Comparison of ENCODE assay signal across 10 cellular contexts in the genomic region with DNA sequence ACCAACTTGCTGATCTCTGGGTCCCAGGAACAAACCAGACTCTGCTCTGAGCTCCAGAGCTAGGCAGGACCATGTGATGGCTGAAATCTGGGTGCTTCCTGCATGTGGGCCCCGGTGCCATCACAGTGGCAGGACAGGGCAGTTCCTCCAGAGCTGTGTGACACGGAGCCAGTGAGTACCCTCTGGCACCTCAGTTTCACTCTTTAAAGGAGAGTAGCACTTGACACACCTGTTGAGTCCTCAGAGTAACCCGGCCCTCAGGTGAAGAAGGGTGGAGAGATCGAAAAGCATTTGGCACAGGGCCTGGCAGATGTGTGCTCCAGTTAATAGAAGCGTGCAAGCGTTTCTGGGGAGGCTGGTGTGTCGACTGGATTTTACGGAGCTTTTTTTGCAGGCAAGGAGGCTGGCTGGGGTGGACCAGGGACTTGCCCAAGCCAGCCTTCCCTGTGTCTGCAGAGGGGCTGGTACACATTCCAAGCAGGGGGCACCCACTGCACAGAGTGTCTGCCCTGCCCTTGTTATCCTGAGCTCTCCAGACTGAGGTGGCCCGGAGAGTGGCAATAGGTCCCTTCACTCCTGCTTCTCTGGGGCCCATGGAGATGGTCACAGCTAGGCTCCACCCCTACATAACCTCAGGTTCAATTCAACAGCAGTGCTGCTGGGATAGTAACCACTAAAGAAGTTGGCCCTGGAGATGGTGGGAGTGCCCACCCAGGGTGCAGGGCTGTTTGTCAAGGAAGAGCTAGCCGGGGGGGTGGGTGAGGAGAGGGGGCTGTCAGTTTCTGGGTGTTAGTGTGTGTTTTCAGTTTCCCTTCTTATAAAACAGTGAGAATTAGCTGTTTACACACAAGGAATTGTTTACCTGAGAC. TPM values are rescaled to one million over a fixed set of nuclear protein-coding genes. Genes with fewer than 3 reads are reported as not detected.
DNase-seq lines count a peak whose midpoint lies in the region; ATAC-seq and TF ChIP-seq lines count a peak whose summit lies in the region.
"Had no signal": no experiment of that assay in that cellular context is flagged by ENCODE, and none has a peak within 500 bp of the region (broad histone marks: within the 10 kb centered on the region; RNA-seq: fewer than 3 reads in every experiment).

No MANE protein-coding gene starts in this region.

- H3K36me3 Mint-ChIP-seq in CD8-positive, alpha-beta memory T cell: peaks cover 7 to 73% (median 14%) of the 10 kb centered on the region in 3 donors
- peaks cover 76% of the 10 kb centered on the region for H3K36me3 Mint-ChIP-seq in activated CD8-positive, alpha-beta T cell treated with anti-CD3 and anti-CD28 coated beads, Interleukin-2, amount 10 ng/mL, durations not matched to agents 7 days and 5 days (ENCODE audit: low read depth)

- H3K9me3 ChIP-seq in CD8-positive, alpha-beta memory T cell (ENCODE audit: low read length): no peaks in the 10 kb centered on the region
- H3K9me3 ChIP-seq in HUES6 (ENCODE audit: control insufficient read depth, insufficient read depth, low read depth, low read length) (no peaks in the 10 kb centered on the region), mesenchymal stem cell (ENCODE audit: control insufficient read depth, low read length) (no peaks in the 10 kb centered on the region)

- H2BK15ac ChIP-seq in mesenchymal stem cell (ENCODE audit: low read depth, poor library complexity, severe bottlenecking): no peak overlapping the region

- intact Hi-C loops in lower leg skin (cut with DNase I; ENCODE audit: low total_unique reads): no loop called here

- no peak overlapping the region for H2AK5ac ChIP-seq in mesenchymal stem cell (ENCODE audit: low read length, severe bottlenecking)

- no peak overlapping the region for H3K14ac ChIP-seq in mesenchymal stem cell (ENCODE audit: low read length in 2 of 2)

- DNase-seq in CD8-positive, alpha-beta memory T cell: no peak
- DNase-seq in activated CD8-positive, alpha-beta T cell treated with anti-CD3 and anti-CD28 coated beads, Interleukin-2, amount 10 ng/mL, durations not matched to agents 7 days and 5 days: no peak
- DNase-seq in mesenchymal stem cell (no peak), lower leg skin (ENCODE audit: low spot score in 2 of 2) (no peak), HK-2 (ENCODE audit: unreplicated experiment) (no peak), SW480 (ENCODE audit: low spot score) (no peak), iPS-NIHi7 (ENCODE audit: extremely low spot score) (no peak)

- no peak overlapping the region for H3K4ac ChIP-seq in mesenchymal stem cell (ENCODE audit: low read depth in 1 of 2, low read length in 2 of 2)

- H3K36me3 ChIP-seq in CD8-positive, alpha-beta memory T cell (ENCODE audit: insufficient read depth, low read length): peaks cover 51% of the 10 kb centered on the region
- H3K36me3 ChIP-seq in HUES6 (ENCODE audit: control insufficient read depth, insufficient read depth, low read length) (peaks cover 83% of the 10 kb centered on the region), mesenchymal stem cell (ENCODE audit: control insufficient read depth in 1 of 2, insufficient read depth in 2 of 2, low read depth in 1 of 2, low read length in 2 of 2) (peaks cover 90 to 93% of the 10 kb centered on the region in 2 experiments)

- H3K27ac ChIP-seq in CD8-positive, alpha-beta memory T cell (ENCODE audit: low read depth, low read length): no peak overlapping the region
- peak overlapping the region; percentile 37; the same call in 1 of the 2 replicates for H3K27ac ChIP-seq in HUES6 (ENCODE audit: low read depth, low read length)
- no peak overlapping the region for H3K27ac ChIP-seq in mesenchymal stem cell (ENCODE audit: low read length, poor library complexity, severe bottlenecking)

- H3K4me1 Mint-ChIP-seq in CD8-positive, alpha-beta memory T cell: peaks cover 64 to 79% (median 75%) of the 10 kb centered on the region in 3 donors
- peaks cover 90% of the 10 kb centered on the region for H3K4me1 Mint-ChIP-seq in activated CD8-positive, alpha-beta T cell treated with anti-CD3 and anti-CD28 coated beads, Interleukin-2, amount 10 ng/mL, durations not matched to agents 7 days and 5 days (ENCODE audit: low read depth)

- 98% methylated on average over 9 of the region's 10 CpGs for WGBS in mesenchymal stem cell
- WGBS in lower leg skin, 2 donors: 54 to 59% methylated on average over 9 to 10 of the region's 10 CpGs

- no peak overlapping the region for H3K4me2 ChIP-seq in mesenchymal stem cell (ENCODE audit: low read length, poor library complexity, severe bottlenecking)

- no peaks in the 10 kb centered on the region for H3K9me3 Mint-ChIP-seq in CD8-positive, alpha-beta memory T cell
- no peaks in the 10 kb centered on the region for H3K9me3 Mint-ChIP-seq in activated CD8-positive, alpha-beta T cell treated with anti-CD3 and anti-CD28 coated beads, Interleukin-2, amount 10 ng/mL, durations not matched to agents 7 days and 5 days (ENCODE audit: insufficient read depth)

- no peak overlapping the region for H2BK5ac ChIP-seq in mesenchymal stem cell (ENCODE audit: low read depth, low read length, poor library complexity, severe bottlenecking)

- H4K8ac ChIP-seq in mesenchymal stem cell (ENCODE audit: low read length): no peak overlapping the region

- H3K27me3 ChIP-seq in CD8-positive, alpha-beta memory T cell (ENCODE audit: insufficient read depth, low read length, poor library complexity, severe bottlenecking): no peaks in the 10 kb centered on the region
- H3K27me3 ChIP-seq in HUES6 (ENCODE audit: control insufficient read depth, insufficient read depth, low read length): no peaks in the 10 kb centered on the region
- no peaks in the 10 kb centered on the region for H3K27me3 ChIP-seq in mesenchymal stem cell (ENCODE audit: control insufficient read depth in 1 of 2, insufficient read depth in 1 of 2, low read length in 2 of 2)

- no peaks in the 10 kb centered on the region for H3K27me3 Mint-ChIP-seq in CD8-positive, alpha-beta memory T cell
- no peaks in the 10 kb centered on the region for H3K27me3 Mint-ChIP-seq in activated CD8-positive, alpha-beta T cell treated with anti-CD3 and anti-CD28 coated beads, Interleukin-2, amount 10 ng/mL, durations not matched to agents 7 days and 5 days (ENCODE audit: low read depth)

- no peak for ATAC-seq in activated CD8-positive, alpha-beta T cell treated with anti-CD3 and anti-CD28 coated beads, Interleukin-2, amount 10 ng/mL, durations not matched to agents 7 days and 5 days

- H3K4me1 ChIP-seq in CD8-positive, alpha-beta memory T cell (ENCODE audit: insufficient read depth, low read length): peaks cover 93% of the 10 kb centered on the region
- H3K4me1 ChIP-seq in HUES6 (ENCODE audit: control insufficient read depth, insufficient read depth, low read length) (peaks cover 7% of the 10 kb centered on the region; the same call in 1 of the 2 replicates), mesenchymal stem cell (ENCODE audit: control insufficient read depth, insufficient read depth, low read depth, low read length) (peaks cover 32% of the 10 kb centered on the region)

- no peak overlapping the region for H2BK120ac ChIP-seq in mesenchymal stem cell (ENCODE audit: low read depth, low read length)

- POLR2A ChIA-PET in CD8-positive, alpha-beta memory T cell (lab: Charles Lee): interaction anchor here (0.6 to 1.7 kb wide), 2 partner anchors 8 to 18 kb away, joined by 6 to 9 read pairs; a partner anchor contains a TSS
- POLR2A ChIA-PET in activated CD8-positive, alpha-beta T cell treated with anti-CD3 and anti-CD28 coated beads, Interleukin-2, amount 10 ng/mL, durations not matched to agents 7 days and 5 days (lab: Charles Lee): interaction anchor here (0.7 to 11.9 kb wide), 5 partner anchors 8 to 77 kb away, joined by 3 to 192 read pairs (median 4); a partner anchor contains a TSS

- TF ChIP-seq CTCF in lower leg skin (IDR thresholded peaks at IDR 0.05): no peak

- peaks cover 6% of the 10 kb centered on the region for H3K79me1 ChIP-seq in mesenchymal stem cell (replicated peaks; ENCODE audit: low read length, poor library complexity, severe bottlenecking)

- H2AFZ ChIP-seq in mesenchymal stem cell (ENCODE audit: low read depth, low read length): no peak overlapping the region

- H3K9ac ChIP-seq in HUES6 (ENCODE audit: low read length): peak overlapping the region; percentile 31
- H3K9ac ChIP-seq in mesenchymal stem cell (ENCODE audit: low read length): peak overlapping the region; percentile 32

- H3K27ac Mint-ChIP-seq in CD8-positive, alpha-beta memory T cell: peak overlapping the region; percentile 68 to 96 (median 86)
- H3K27ac Mint-ChIP-seq in activated CD8-positive, alpha-beta T cell treated with anti-CD3 and anti-CD28 coated beads, Interleukin-2, amount 10 ng/mL, durations not matched to agents 7 days and 5 days: peak overlapping the region; percentile 86

- no peak overlapping the region for H3K23ac ChIP-seq in mesenchymal stem cell (ENCODE audit: low read length in 2 of 2)

- no peak overlapping the region for H4K91ac ChIP-seq in mesenchymal stem cell (ENCODE audit: low read length)

- peak overlapping the region in 4 of 7 donors; percentile 22 to 84 (median 42) for H3K4me3 Mint-ChIP-seq in CD8-positive, alpha-beta memory T cell
- H3K4me3 Mint-ChIP-seq in activated CD8-positive, alpha-beta T cell treated with anti-CD3 and anti-CD28 coated beads, Interleukin-2, amount 10 ng/mL, durations not matched to agents 7 days and 5 days: peak overlapping the region; percentile 9

- no peak for TF ChIP-seq POLR2A in lower leg skin (IDR thresholded peaks at IDR 0.05)

- no peak overlapping the region for H2BK12ac ChIP-seq in mesenchymal stem cell (ENCODE audit: low read length in 2 of 2)

- no peak overlapping the region for H3K18ac ChIP-seq in mesenchymal stem cell (ENCODE audit: low read depth in 1 of 2, low read length in 2 of 2)

- H3K4me3 ChIP-seq in CD8-positive, alpha-beta memory T cell (ENCODE audit: low read length): no peak overlapping the region
- H3K4me3 ChIP-seq in HUES6 (ENCODE audit: low read depth, low read length) (no peak overlapping the region), mesenchymal stem cell (ENCODE audit: insufficient read depth in 1 of 2, low read depth in 1 of 2, low read length in 2 of 2) (no peak overlapping the region), lower leg skin (ENCODE audit: low read depth, poor library complexity, severe bottlenecking) (no peak overlapping the region)

- CTCF ChIA-PET in CD8-positive, alpha-beta memory T cell (lab: Charles Lee): interaction anchor here (1.4 to 16.3 kb wide), 4 partner anchors 9 to 84 kb away, joined by 3 to 227 read pairs (median 6); a partner anchor contains a TSS
- CTCF ChIA-PET in activated CD8-positive, alpha-beta T cell treated with anti-CD3 and anti-CD28 coated beads, Interleukin-2, amount 10 ng/mL, durations not matched to agents 7 days and 5 days (lab: Charles Lee): interaction anchor here (0.9 to 1.4 kb wide), 4 partner anchors 8 to 83 kb away, joined by 3 to 6 read pairs (median 4); a partner anchor contains a TSS

RNA-seq across cellular contexts. Expression of a gene that starts 8.3 kb away (rescaled TPM):
- total RNA-seq in CD8-positive, alpha-beta memory T cell: 1,000 to 10,000 TPM; 3,036 to 3,142 TPM
- 6,195 TPM for polyA plus RNA-seq in CD8-positive, alpha-beta memory T cell
- 1,000 to 10,000 TPM; 3,024 to 3,056 TPM for total RNA-seq in activated CD8-positive, alpha-beta T cell treated with anti-CD3 and anti-CD28 coated beads, Interleukin-2, amount 10 ng/mL, durations not matched to agents 7 days and 5 days
- polyA plus RNA-seq in mesenchymal stem cell (2013, experiment 1 of 2): 2,789 TPM
- 2,879 TPM for polyA plus RNA-seq in mesenchymal stem cell (2013, experiment 2 of 2)
- total RNA-seq in lower leg skin: 1,000 to 10,000 TPM; 1,327 to 3,048 (median 2,121) TPM

RNA-seq across cellular contexts. Expression of a gene that starts 8.7 kb away (rescaled TPM):
- total RNA-seq in CD8-positive, alpha-beta memory T cell: 1 to 10 TPM; 1.3 to 2.2 TPM
- 9.4 TPM for polyA plus RNA-seq in CD8-positive, alpha-beta memory T cell
- total RNA-seq in activated CD8-positive, alpha-beta T cell treated with anti-CD3 and anti-CD28 coated beads, Interleukin-2, amount 10 ng/mL, durations not matched to agents 7 days and 5 days: 10 to 100 TPM; 17.4 to 21.5 TPM
- polyA plus RNA-seq in mesenchymal stem cell (2013, experiment 1 of 2): 0.28 TPM
- 0.32 TPM for polyA plus RNA-seq in mesenchymal stem cell (2013, experiment 2 of 2)
- under 1 TPM in 1 of 4 donors, not detected in 3; 0.81 TPM for total RNA-seq in lower leg skin
- total RNA-seq: pulmonary artery endothelial cell had no signal

RNA-seq across cellular contexts. Expression of a gene that starts 14.6 kb away (rescaled TPM):
- 100 to 1,000 TPM; 295 to 312 TPM for total RNA-seq in CD8-positive, alpha-beta memory T cell
- 350 TPM for polyA plus RNA-seq in CD8-positive, alpha-beta memory T cell
- total RNA-seq in activated CD8-positive, alpha-beta T cell treated with anti-CD3 and anti-CD28 coated beads, Interleukin-2, amount 10 ng/mL, durations not matched to agents 7 days and 5 days: 100 to 1,000 TPM; 515 to 537 TPM
- polyA plus RNA-seq in mesenchymal stem cell (2013, experiment 1 of 2): 69.1 TPM
- 65.8 TPM for polyA plus RNA-seq in mesenchymal stem cell (2013, experiment 2 of 2)
- total RNA-seq in lower leg skin: 10 to 100 TPM; 56.9 to 94.3 (median 68.7) TPM

RNA-seq across cellular contexts. Expression of a gene that starts 23.5 kb away (rescaled TPM):
- total RNA-seq in CD8-positive, alpha-beta memory T cell: not detected
- not detected for polyA plus RNA-seq in CD8-positive, alpha-beta memory T cell
- not detected for total RNA-seq in activated CD8-positive, alpha-beta T cell treated with anti-CD3 and anti-CD28 coated beads, Interleukin-2, amount 10 ng/mL, durations not matched to agents 7 days and 5 days
- not detected for polyA plus RNA-seq in mesenchymal stem cell (2013, experiment 1 of 2)
- polyA plus RNA-seq in mesenchymal stem cell (2013, experiment 2 of 2): not detected
- total RNA-seq in lower leg skin: not detected
- total RNA-seq: pulmonary artery endothelial cell had no signal
- polyA plus RNA-seq: adipose tissue had no signal

RNA-seq across cellular contexts. Expression of a gene that starts 23.9 kb away (rescaled TPM):
- not detected for total RNA-seq in CD8-positive, alpha-beta memory T cell
- not detected for polyA plus RNA-seq in CD8-positive, alpha-beta memory T cell
- not detected for total RNA-seq in activated CD8-positive, alpha-beta T cell treated with anti-CD3 and anti-CD28 coated beads, Interleukin-2, amount 10 ng/mL, durations not matched to agents 7 days and 5 days
- not detected for polyA plus RNA-seq in mesenchymal stem cell (2013, experiment 1 of 2)
- polyA plus RNA-seq in mesenchymal stem cell (2013, experiment 2 of 2): not detected
- total RNA-seq in lower leg skin: not detected
- total RNA-seq: pulmonary artery endothelial cell had no signal
- polyA plus RNA-seq: adipose tissue had no signal

Comparison
In these comparisons a context has a peak if more than half of its experiments do, and no peak if none do; other contexts are left out.
1. RNA of a gene that starts 8.7 kb away (total RNA-seq): 17.4 to 21.5 TPM in activated CD8-positive, alpha-beta T cell treated with anti-CD3 and anti-CD28 coated beads, Interleukin-2, amount 10 ng/mL, durations not matched to agents 7 days and 5 days; 1.3 to 2.2 TPM in CD8-positive, alpha-beta memory T cell and 0.81 TPM in lower leg skin; every median in the first group is over 4 times any median in the second.